31 cellular contexts compared by ENCODE assay signal in the genomic region with DNA sequence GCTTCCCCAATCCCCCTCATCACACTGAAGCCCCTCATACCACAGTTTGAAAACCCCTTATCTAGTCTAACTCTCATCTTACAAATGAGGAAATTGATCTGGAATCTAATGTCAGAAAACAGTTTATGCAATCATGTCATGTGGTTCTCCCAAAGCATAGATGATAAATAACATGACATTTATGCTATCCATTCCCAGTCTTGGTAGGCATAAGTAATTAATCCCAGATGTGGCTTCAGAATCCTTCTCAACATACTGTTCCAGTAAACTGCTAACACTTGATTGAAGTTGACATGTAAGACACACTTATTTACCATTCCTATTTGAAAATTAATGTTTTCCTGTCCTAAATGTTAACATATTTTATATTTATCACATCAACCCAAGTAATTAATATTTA.
"Had no signal": no experiment of that assay in that cellular context is flagged by ENCODE, and none has a peak within 500 bp of the region (broad histone marks: within the 10 kb centered on the region; RNA-seq: fewer than 3 reads in every experiment).

No MANE protein-coding gene starts in this region.

- H3K4me1 ChIP-seq: ascending aorta, body of pancreas, breast epithelium had no signal

- H3K4me3 Mint-ChIP-seq: activated B cell treated with CpG ODN at 0.5 μM for 24 hours; activated CD8-positive, alpha-beta T cell treated with anti-CD3 and anti-CD28 coated beads for 36 hours; activated naive CD8-positive, alpha-beta T cell treated with anti-CD3 and anti-CD28 coated beads for 36 hours; activated T-cell treated with anti-CD3 and anti-CD28 coated beads, Interleukin-2, amount 50 U/mL, for 72 hours; activated T-helper 17 cell treated with anti-CD3 and anti-CD28 coated beads, Interleukin-2, amount 50 U/mL, for 72 hours had no signal

- H3K27ac Mint-ChIP-seq: activated B cell treated with CpG ODN at 0.5 μM for 24 hours; activated CD8-positive, alpha-beta T cell treated with anti-CD3 and anti-CD28 coated beads for 36 hours; activated naive CD8-positive, alpha-beta T cell treated with anti-CD3 and anti-CD28 coated beads for 36 hours; activated T-cell treated with anti-CD3 and anti-CD28 coated beads, Interleukin-2, amount 50 U/mL, for 72 hours; activated T-helper 17 cell treated with anti-CD3 and anti-CD28 coated beads, Interleukin-2, amount 50 U/mL, for 72 hours had no signal

- H3K4me3 ChIP-seq: ascending aorta, body of pancreas, breast epithelium, MG63 had no signal

- H3K36me3 ChIP-seq: ascending aorta, breast epithelium, MG63 had no signal

- H3K27me3 ChIP-seq: ascending aorta, body of pancreas, breast epithelium, MG63 had no signal

- H3K4me1 Mint-ChIP-seq: activated B cell treated with CpG ODN at 0.5 μM for 24 hours; activated naive CD8-positive, alpha-beta T cell treated with anti-CD3 and anti-CD28 coated beads for 36 hours; activated T-helper 17 cell treated with anti-CD3 and anti-CD28 coated beads, Interleukin-2, amount 50 U/mL, for 72 hours had no signal

- H3K36me3 Mint-ChIP-seq: activated naive CD8-positive, alpha-beta T cell treated with anti-CD3 and anti-CD28 coated beads for 36 hours had no signal

- H3K9me3 ChIP-seq: ascending aorta, body of pancreas, breast epithelium, MG63 had no signal

- DNase-seq: activated B cell treated with CpG ODN at 0.5 μM for 24 hours; activated CD4-positive, alpha-beta T cell treated with anti-CD3 and anti-CD28 coated beads for 48 hours; activated CD4-positive, alpha-beta T cell treated with anti-CD3 and anti-CD28 coated beads, Interleukin-2, amount 50 U/mL, for 4 hours; activated CD4-positive, CD25-positive, alpha-beta regulatory T cell treated with anti-CD3 and anti-CD28 coated beads, Interleukin-2, amount 50 U/mL, for 72 hours; activated CD8-positive, alpha-beta T cell treated with anti-CD3 and anti-CD28 coated beads for 36 hours; activated effector memory CD4-positive, alpha-beta T cell treated with anti-CD3 and anti-CD28 coated beads, Interleukin-2, amount 50 U/mL, for 16 hours; activated naive CD4-positive, alpha-beta T cell; activated naive CD4-positive, alpha-beta T cell treated with anti-CD3 and anti-CD28 coated beads, Interleukin-2, amount 50 U/mL, for 16 hours; activated naive CD8-positive, alpha-beta T cell treated with anti-CD3 and anti-CD28 coated beads for 36 hours; activated T-cell treated with anti-CD3 and anti-CD28 coated beads, Interleukin-2, amount 50 U/mL, for 1 hour; activated T-cell treated with anti-CD3 and anti-CD28 coated beads, Interleukin-2, amount 50 U/mL, for 72 hours; amygdala; body of pancreas; Kasumi-1; MG63; NCI-H1048; NCI-H1105 treated with DMSO at 0.1 percent for 48 hours; NCI-H1436; NCI-H1694; NCI-H1930; NCI-H2081 treated with DMSO at 0.1 percent for 48 hours; NCI-H345; NCI-H524 treated with DMSO at 0.1 percent for 48 hours; SHP77 treated with DMSO at 0.1 percent for 48 hours; T-helper 1 cell; T-helper 2 cell; T-helper 9 cell had no signal

- H3K9me3 Mint-ChIP-seq: activated B cell treated with CpG ODN at 0.5 μM for 24 hours; activated CD8-positive, alpha-beta T cell treated with anti-CD3 and anti-CD28 coated beads for 36 hours; activated naive CD8-positive, alpha-beta T cell treated with anti-CD3 and anti-CD28 coated beads for 36 hours; activated T-cell treated with anti-CD3 and anti-CD28 coated beads, Interleukin-2, amount 50 U/mL, for 72 hours; activated T-helper 17 cell treated with anti-CD3 and anti-CD28 coated beads, Interleukin-2, amount 50 U/mL, for 72 hours had no signal

- H3K27me3 Mint-ChIP-seq: activated B cell treated with CpG ODN at 0.5 μM for 24 hours; activated CD8-positive, alpha-beta T cell treated with anti-CD3 and anti-CD28 coated beads for 36 hours; activated naive CD8-positive, alpha-beta T cell treated with anti-CD3 and anti-CD28 coated beads for 36 hours had no signal

- H3K27ac ChIP-seq: ascending aorta, body of pancreas, VCaP had no signal
